ENCODE assay signal across 10 cellular contexts in genomic region chr6:85674604-85675003, GRCh38. TPM values are rescaled to one million over a fixed set of nuclear protein-coding genes. Genes with fewer than 3 reads are reported as not detected.
DNase-seq lines count a peak whose midpoint lies in the region; ATAC-seq and TF ChIP-seq lines count a peak whose summit lies in the region.
"Had no signal": no experiment of that assay in that cellular context is flagged by ENCODE, and none has a peak within 500 bp of the region (broad histone marks: within the 10 kb centered on the region; RNA-seq: fewer than 3 reads in every experiment).

No MANE protein-coding gene starts in this region.

- no TSS peak for BruUV-seq in PC-3 (replicated peaks; lab: Mats Ljungman, UMichigan)

- peaks cover 62% of the 10 kb centered on the region for H3K36me3 Mint-ChIP-seq in activated naive CD4-positive, alpha-beta T cell treated with anti-CD3 and anti-CD28 coated beads for 36 hours (ENCODE audit: low read depth)

- CTCF ChIA-PET in activated naive CD4-positive, alpha-beta T cell treated with anti-CD3 and anti-CD28 coated beads for 36 hours (lab: Charles Lee): interaction anchor here (3.0 kb wide), 1 partner anchor 31 kb away, joined by 14 read pairs; the partner anchor contains the start of gene SYNCRIP
- CTCF ChIA-PET in PC-3 (lab: Charles Lee): no interaction called here

- no peak for TF ChIP-seq POLR2A in uterus (IDR thresholded peaks at IDR 0.05)

- H3K27ac ChIP-seq in PC-3 (ENCODE audit: low read length): no peak overlapping the region
- H3K27ac ChIP-seq in epithelial cell of prostate: peak overlapping the region; percentile 71
- peak overlapping the region in 1 of 2 donors; percentile 16 for H3K27ac ChIP-seq in thoracic aorta
- H3K27ac ChIP-seq in uterus: no peak overlapping the region

- H3K9ac ChIP-seq in PC-3 (ENCODE audit: low read length): no peak overlapping the region

- H3K4me1 ChIP-seq in PC-3 (ENCODE audit: insufficient read depth, low read length) (peaks cover 20% of the 10 kb centered on the region), thoracic aorta (ENCODE audit: control insufficient read depth in 1 of 2, low read depth in 2 of 2) (peaks cover 27 to 54% of the 10 kb centered on the region in 2 donors), uterus (no peaks in the 10 kb centered on the region)

- peaks cover 47% of the 10 kb centered on the region for H4K20me1 ChIP-seq in PC-3 (ENCODE audit: low read length)

- H3K36me3 ChIP-seq in PC-3 (ENCODE audit: low read depth, low read length) (peaks cover 33% of the 10 kb centered on the region), thoracic aorta (no peaks in the 10 kb centered on the region), uterus (no peaks in the 10 kb centered on the region)

- H3K9me2 ChIP-seq in PC-3 (replicated peaks; ENCODE audit: low read length): no peaks in the 10 kb centered on the region

- H2AFZ ChIP-seq in PC-3 (ENCODE audit: low read length): no peak overlapping the region

- H3K9me3 ChIP-seq in PC-3 (ENCODE audit: low read length): no peaks in the 10 kb centered on the region
- no peaks in the 10 kb centered on the region for H3K9me3 ChIP-seq in thoracic aorta
- no peaks in the 10 kb centered on the region for H3K9me3 ChIP-seq in uterus

- H3K4me1 Mint-ChIP-seq in activated naive CD4-positive, alpha-beta T cell treated with anti-CD3 and anti-CD28 coated beads for 36 hours (ENCODE audit: low read depth): peaks cover 55% of the 10 kb centered on the region

- peak overlapping the region; percentile 11 for H3K27ac Mint-ChIP-seq in activated naive CD4-positive, alpha-beta T cell treated with anti-CD3 and anti-CD28 coated beads for 36 hours

- H3K79me2 ChIP-seq in PC-3 (ENCODE audit: low read length): peaks cover 52% of the 10 kb centered on the region

- H3K4me2 ChIP-seq in PC-3 (ENCODE audit: low read length): 0 out of 2 replicates have a peak overlapping the region, but pooled peaks have one; percentile 98

- H3K4me3 ChIP-seq in PC-3 (ENCODE audit: low read length) (no peak overlapping the region), thoracic aorta (peak overlapping the region; percentile 96), uterus (no peak overlapping the region)

- TF ChIP-seq CTCF in PC-3 (conservative IDR thresholded peaks at IDR 0.05; ENCODE audit: low read depth, low read length): no peak
- no peak for TF ChIP-seq CTCF in thoracic aorta (IDR thresholded peaks at IDR 0.05)
- TF ChIP-seq CTCF in uterus (IDR thresholded peaks at IDR 0.05): no peak

- H3K27me3 Mint-ChIP-seq in activated naive CD4-positive, alpha-beta T cell treated with anti-CD3 and anti-CD28 coated beads for 36 hours (ENCODE audit: low read depth): no peaks in the 10 kb centered on the region

- no peak for DNase-seq in activated naive CD4-positive, alpha-beta T cell treated with anti-CD3 and anti-CD28 coated beads for 36 hours
- DNase-seq in activated naive CD4-positive, alpha-beta T cell treated with anti-CD3 and anti-CD28 coated beads, Interleukin-2, amount 50 U/mL, for 16 hours: no peak
- DNase-seq in PC-3 (no peak), epithelial cell of prostate (ENCODE audit: low read depth, low spot score) (no peak), thoracic aorta (ENCODE audit: low spot score) (no peak), dermis blood vessel endothelial cell (no peak), uterus (no peak), left ventricle myocardium superior (no peak)
- DNase-seq: dorsolateral prefrontal cortex, NCI-H1105 treated with DMSO at 0.1 percent for 48 hours had no signal

- H3F3A ChIP-seq in PC-3 (ENCODE audit: low read length, unreplicated experiment): peaks cover 3% of the 10 kb centered on the region

- intact Hi-C loops in activated naive CD4-positive, alpha-beta T cell treated with anti-CD3 and anti-CD28 coated beads for 36 hours (cut with micrococcal nuclease): loop anchor here (5.0 to 10.0 kb wide), 2 partner anchors 317 to 1810 kb away; no protein-coding TSS in a partner anchor
- intact Hi-C loops in PC-3 (cut with micrococcal nuclease): loop anchor here (10.0 kb wide), 1 partner anchor 80 kb away; the partner anchor contains the start of gene SNX14
- intact Hi-C loops in uterus (cut with DNase I; ENCODE audit: low total_unique reads): loop anchor here (5.0 kb wide), 1 partner anchor 32 kb away; the partner anchor contains the start of gene SYNCRIP
- intact Hi-C loops in left ventricle myocardium superior (cut with micrococcal nuclease): loop anchor here (5.0 kb wide), 1 partner anchor 32 kb away; the partner anchor contains the start of gene SYNCRIP

- ATAC-seq in PC-3 (no peak), thoracic aorta (ENCODE audit: insufficient number of reproducible peaks, low FRiP score, low read depth) (no peak), left ventricle myocardium superior (no peak)

- H3K9me3 Mint-ChIP-seq in activated naive CD4-positive, alpha-beta T cell treated with anti-CD3 and anti-CD28 coated beads for 36 hours: no peaks in the 10 kb centered on the region

- POLR2A ChIA-PET in PC-3 (lab: Charles Lee; ENCODE audit: unreplicated experiment): no interaction called here

- no peak overlapping the region for H3K4me3 Mint-ChIP-seq in activated naive CD4-positive, alpha-beta T cell treated with anti-CD3 and anti-CD28 coated beads for 36 hours

- H3K27me3 ChIP-seq in PC-3 (ENCODE audit: low read length): no peaks in the 10 kb centered on the region
- H3K27me3 ChIP-seq in thoracic aorta (replicated peaks; ENCODE audit: insufficient read depth): no peaks in the 10 kb centered on the region
- no peaks in the 10 kb centered on the region for H3K27me3 ChIP-seq in uterus
- H3K27me3 ChIP-seq: dorsolateral prefrontal cortex had no signal

RNA-seq across cellular contexts. Expression of gene SYNCRIP, which starts 31.9 kb away (rescaled TPM):
- total RNA-seq in activated naive CD4-positive, alpha-beta T cell treated with anti-CD3 and anti-CD28 coated beads for 36 hours: 100 to 1,000 TPM; 106 to 109 TPM
- total RNA-seq in PC-3 (2014; rRNA removed) (63.8 and 76.6 TPM in 2 replicates), thoracic aorta (10 to 100 TPM; 47.7 to 94.2 TPM), dermis blood vessel endothelial cell (70.6 and 160 TPM in 2 replicates), uterus (100 to 1,000 TPM in 2 of 4 donors, 10 to 100 TPM in 2; 25.1 to 147 (median 106) TPM), left ventricle myocardium superior (62.2 TPM)
